ENCODE assay signal across 2 cellular contexts in the genomic region with DNA sequence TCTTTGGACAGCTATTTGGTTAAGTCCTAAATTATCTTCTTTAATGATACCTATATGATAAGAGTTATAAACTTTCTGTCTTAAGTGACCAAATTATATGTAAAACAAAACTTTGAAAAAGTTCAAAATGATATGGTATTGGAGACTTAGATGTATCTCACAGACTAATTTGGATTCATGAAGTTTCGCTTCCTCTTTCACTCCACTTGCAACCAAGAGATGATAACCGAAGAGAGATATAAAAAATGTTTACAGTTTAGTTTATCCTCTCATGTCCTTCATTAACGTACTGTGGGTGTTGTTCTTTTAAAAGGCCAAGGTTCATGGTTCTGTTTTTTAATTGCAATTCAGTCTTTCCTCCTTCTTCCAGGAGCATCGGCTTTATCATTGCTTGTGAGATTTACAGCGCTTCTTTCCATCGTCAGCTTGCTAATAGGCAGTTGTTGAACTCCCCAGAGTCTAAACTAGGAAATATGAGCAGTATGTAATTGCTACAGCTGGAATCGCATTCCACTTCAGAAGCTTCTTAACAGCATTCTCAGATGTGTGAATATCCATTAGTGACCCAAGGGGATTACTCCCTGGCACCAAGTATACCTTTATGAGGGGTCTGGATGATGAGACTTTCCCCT.
TF ChIP-seq lines count a peak whose summit lies in the region.

No MANE protein-coding gene starts in this region.

TF ChIP-seq in IMR-90, 13 proteins besides CTCF, POLR2A, EP300 and RAD21:
- TF ChIP-seq FOS (IDR thresholded peaks at IDR 0.05; ENCODE audit: low read depth, low read length): no peak
- TF ChIP-seq, protein P1, sequence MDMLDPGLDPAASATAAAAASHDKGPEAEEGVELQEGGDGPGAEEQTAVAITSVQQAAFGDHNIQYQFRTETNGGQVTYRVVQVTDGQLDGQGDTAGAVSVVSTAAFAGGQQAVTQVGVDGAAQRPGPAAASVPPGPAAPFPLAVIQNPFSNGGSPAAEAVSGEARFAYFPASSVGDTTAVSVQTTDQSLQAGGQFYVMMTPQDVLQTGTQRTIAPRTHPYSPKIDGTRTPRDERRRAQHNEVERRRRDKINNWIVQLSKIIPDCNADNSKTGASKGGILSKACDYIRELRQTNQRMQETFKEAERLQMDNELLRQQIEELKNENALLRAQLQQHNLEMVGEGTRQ (IDR thresholded peaks at IDR 0.05; ENCODE audit: low read depth, low read length): no peak
- no peak for TF ChIP-seq CHD1 (IDR thresholded peaks at IDR 0.05; ENCODE audit: low read depth, low read length)
- no peak for TF ChIP-seq RCOR1 (IDR thresholded peaks at IDR 0.05; ENCODE audit: insufficient replicate concordance, low read length)
- TF ChIP-seq MAZ (IDR thresholded peaks at IDR 0.05; ENCODE audit: borderline replicate concordance, low read depth, low read length): no peak
- TF ChIP-seq NFE2L2 (IDR thresholded peaks at IDR 0.05; ENCODE audit: low read depth, low read length): no peak
- TF ChIP-seq SMC3 (IDR thresholded peaks at IDR 0.05; ENCODE audit: low read depth, low read length): no peak
- TF ChIP-seq, protein P2, sequence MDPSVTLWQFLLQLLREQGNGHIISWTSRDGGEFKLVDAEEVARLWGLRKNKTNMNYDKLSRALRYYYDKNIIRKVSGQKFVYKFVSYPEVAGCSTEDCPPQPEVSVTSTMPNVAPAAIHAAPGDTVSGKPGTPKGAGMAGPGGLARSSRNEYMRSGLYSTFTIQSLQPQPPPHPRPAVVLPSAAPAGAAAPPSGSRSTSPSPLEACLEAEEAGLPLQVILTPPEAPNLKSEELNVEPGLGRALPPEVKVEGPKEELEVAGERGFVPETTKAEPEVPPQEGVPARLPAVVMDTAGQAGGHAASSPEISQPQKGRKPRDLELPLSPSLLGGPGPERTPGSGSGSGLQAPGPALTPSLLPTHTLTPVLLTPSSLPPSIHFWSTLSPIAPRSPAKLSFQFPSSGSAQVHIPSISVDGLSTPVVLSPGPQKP (IDR thresholded peaks at IDR 0.05; ENCODE audit: borderline replicate concordance, low read depth, low read length): no peak
- TF ChIP-seq MAFK (IDR thresholded peaks at IDR 0.05; ENCODE audit: low read depth, low read length): no peak
- TF ChIP-seq CEBPB (IDR thresholded peaks at IDR 0.05; ENCODE audit: low read depth, low read length): no peak
- no peak for TF ChIP-seq MXI1 (IDR thresholded peaks at IDR 0.05; ENCODE audit: borderline replicate concordance, low read depth, low read length)
- TF ChIP-seq BHLHE40 (IDR thresholded peaks at IDR 0.05; ENCODE audit: low read depth, low read length): no peak
- TF ChIP-seq RFX5 (IDR thresholded peaks at IDR 0.05; ENCODE audit: low read depth, low read length): no peak

TF ChIP-seq in GM12878, 131 proteins besides CTCF, POLR2A, EP300 and RAD21:
- peak; percentile 81 for TF ChIP-seq MTA2 (IDR thresholded peaks at IDR 0.05; ENCODE audit: low read depth)
- no peak for TF ChIP-seq NBN (IDR thresholded peaks at IDR 0.05)
- TF ChIP-seq RAD51 (IDR thresholded peaks at IDR 0.05): no peak
- TF ChIP-seq STAT1 (conservative IDR thresholded peaks at IDR 0.05): no peak
- TF ChIP-seq ZNF384 (IDR thresholded peaks at IDR 0.05; ENCODE audit: borderline replicate concordance, low read depth, low read length): peak; percentile 7; the same call in 1 of the 2 replicates
- TF ChIP-seq MEF2B (IDR thresholded peaks at IDR 0.05; ENCODE audit: partially characterized antibody, poor library complexity, severe bottlenecking): peak; percentile 63
- no peak for TF ChIP-seq HDAC6 (IDR thresholded peaks at IDR 0.05; ENCODE audit: unreplicated experiment)
- peak; percentile 58 for TF ChIP-seq DPF2 (IDR thresholded peaks at IDR 0.05)
- 0 out of 2 replicates have a peak, but pooled peaks have one; percentile 20 for TF ChIP-seq CREB1 (IDR thresholded peaks at IDR 0.05; ENCODE audit: low read depth)
- TF ChIP-seq IRF4 (IDR thresholded peaks at IDR 0.05; ENCODE audit: low read depth, low read length): 0 out of 2 replicates have a peak, but pooled peaks have one; percentile 25
- TF ChIP-seq, protein P3, sequence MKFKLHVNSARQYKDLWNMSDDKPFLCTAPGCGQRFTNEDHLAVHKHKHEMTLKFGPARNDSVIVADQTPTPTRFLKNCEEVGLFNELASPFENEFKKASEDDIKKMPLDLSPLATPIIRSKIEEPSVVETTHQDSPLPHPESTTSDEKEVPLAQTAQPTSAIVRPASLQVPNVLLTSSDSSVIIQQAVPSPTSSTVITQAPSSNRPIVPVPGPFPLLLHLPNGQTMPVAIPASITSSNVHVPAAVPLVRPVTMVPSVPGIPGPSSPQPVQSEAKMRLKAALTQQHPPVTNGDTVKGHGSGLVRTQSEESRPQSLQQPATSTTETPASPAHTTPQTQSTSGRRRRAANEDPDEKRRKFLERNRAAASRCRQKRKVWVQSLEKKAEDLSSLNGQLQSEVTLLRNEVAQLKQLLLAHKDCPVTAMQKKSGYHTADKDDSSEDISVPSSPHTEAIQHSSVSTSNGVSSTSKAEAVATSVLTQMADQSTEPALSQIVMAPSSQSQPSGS (IDR thresholded peaks at IDR 0.05; ENCODE audit: low read length): no peak
- TF ChIP-seq NR2F1 (conservative IDR thresholded peaks at IDR 0.05): 0 out of 2 replicates have a peak, but pooled peaks have one; percentile 30
- TF ChIP-seq MEF2A (IDR thresholded peaks at IDR 0.05; ENCODE audit: insufficient read depth, low read depth, low read length): peak; percentile 58; the same call in 1 of the 2 replicates
- TF ChIP-seq BCL11A (IDR thresholded peaks at IDR 0.05; ENCODE audit: low read depth, low read length): 0 out of 2 replicates have a peak, but pooled peaks have one; percentile 6
- TF ChIP-seq IKZF2 (IDR thresholded peaks at IDR 0.05): peak; percentile 6 to 38; a peak in 2 of 4 replicates
- peak; percentile 34; the same call in 1 of the 2 replicates for TF ChIP-seq CREM (IDR thresholded peaks at IDR 0.05; ENCODE audit: low read depth)
- TF ChIP-seq ZBED1 (IDR thresholded peaks at IDR 0.05; ENCODE audit: borderline replicate concordance): no peak
- no peak; the same call in 1 of the 2 replicates for TF ChIP-seq IKZF1 (conservative IDR thresholded peaks at IDR 0.05)
- TF ChIP-seq SPI1 (IDR thresholded peaks at IDR 0.05; ENCODE audit: borderline replicate concordance, insufficient read depth, low read depth, low read length): peak; percentile 95
